In genomic region chr22:21948824-21949568, GRCh38 we compare ENCODE assay signal across 16 cellular contexts. TPM values are rescaled to one million over a fixed set of nuclear protein-coding genes. Genes with fewer than 3 reads are reported as not detected.
DNase-seq lines count a peak whose midpoint lies in the region; ATAC-seq and TF ChIP-seq lines count a peak whose summit lies in the region.
"Had no signal": no experiment of that assay in that cellular context is flagged by ENCODE, and none has a peak within 500 bp of the region (broad histone marks: within the 10 kb centered on the region; RNA-seq: fewer than 3 reads in every experiment).

No MANE protein-coding gene starts in this region.

- H2BK5ac ChIP-seq in neuronal stem cell (ENCODE audit: low read length) = no peak overlapping the region

- POLR2A ChIA-PET in Caco-2 (lab: Charles Lee) = no interaction called here

- ATAC-seq in heart right ventricle = peak in 4 of 8 donors; percentile 7 to 45 (median 18)
- ATAC-seq in Right ventricle myocardium superior (ENCODE audit: poor library complexity) = no peak
- ATAC-seq: activated T-helper 17 cell treated with anti-CD3 and anti-CD28 coated beads, Interleukin-2, amount 50 U/mL, for 72 hours; GM12878; Panc1 had no signal

- peaks cover 16 to 87% (median 70%) of the 10 kb centered on the region in 9 donors for H3K4me1 ChIP-seq in heart right ventricle
- peaks cover 10 to 12% of the 10 kb centered on the region in 2 donors for H3K4me1 ChIP-seq in neuronal stem cell (ENCODE audit: control insufficient read depth in 2 of 2, insufficient read depth in 1 of 2, low read depth in 1 of 2, low read length in 2 of 2)
- peaks cover 0 to 88% (median 42%) of the 10 kb centered on the region in 4 donors for H3K4me1 ChIP-seq in tibial nerve
- peaks cover 10% of the 10 kb centered on the region; the same call in 1 of the 2 replicates for H3K4me1 ChIP-seq in Caco-2
- H3K4me1 ChIP-seq: prostate gland had no signal

- H3K9me3 Mint-ChIP-seq in endothelial cell (ENCODE audit: unreplicated experiment) (no peaks in the 10 kb centered on the region), Caco-2 (ENCODE audit: unreplicated experiment) (no peaks in the 10 kb centered on the region)
- H3K9me3 Mint-ChIP-seq: activated CD4-positive, alpha-beta memory T cell treated with anti-CD3 and anti-CD28 coated beads, Interleukin-2, amount 10 ng/mL, durations not matched to agents 7 days and 5 days; activated T-helper 17 cell treated with anti-CD3 and anti-CD28 coated beads, Interleukin-2, amount 50 U/mL, for 72 hours had no signal

- no peak overlapping the region for H4K91ac ChIP-seq in neuronal stem cell (ENCODE audit: low read depth, low read length, poor library complexity)

- no peak for DNase-seq in heart right ventricle
- DNase-seq in Right ventricle myocardium superior = no peak
- peak; percentile 50 for DNase-seq in endothelial cell (ENCODE audit: low spot score)
- DNase-seq in neuronal stem cell (ENCODE audit: low spot score) = no peak
- no peak for DNase-seq in tibial nerve (ENCODE audit: low spot score in 2 of 2)
- DNase-seq in GM19240 (ENCODE audit: insufficient read length, low spot score) = no peak
- no peak for DNase-seq in NCI-H774 (lab: John Stamatoyannopoulos, UW)
- DNase-seq in Caco-2 = no peak
- DNase-seq: activated CD4-positive, alpha-beta memory T cell treated with anti-CD3 and anti-CD28 coated beads, Interleukin-2, amount 10 ng/mL, durations not matched to agents 7 days and 5 days; GM23248; NCI-H2081; stimulated activated CD4-positive, alpha-beta T cell treated with anti-CD3 and anti-CD28 coated beads, Interleukin-1b, Interleukin-23, amount 100 ng/mL, for 48 hours had no signal

- no peak for TF ChIP-seq CTCF in heart right ventricle (IDR thresholded peaks at IDR 0.05)
- no peak for TF ChIP-seq CTCF in endothelial cell (IDR thresholded peaks at IDR 0.05; ENCODE audit: unreplicated experiment)
- TF ChIP-seq CTCF in tibial nerve (IDR thresholded peaks at IDR 0.05) = no peak
- TF ChIP-seq CTCF in Caco-2 (IDR thresholded peaks at IDR 0.05; ENCODE audit: insufficient read depth in 1 of 2, low read depth in 1 of 2, low read length in 1 of 2, severe bottlenecking in 1 of 2, unreplicated experiment in 1 of 2) = no peak

- H3K9me3 ChIP-seq in heart right ventricle (no peaks in the 10 kb centered on the region), neuronal stem cell (replicated peaks in 1 of 2; ENCODE audit: control insufficient read depth in 2 of 2, insufficient read depth in 1 of 2, low read depth in 1 of 2, low read length in 2 of 2) (peaks cover 0 to 4% of the 10 kb centered on the region in 2 donors), tibial nerve (no peaks in the 10 kb centered on the region), Caco-2 (no peaks in the 10 kb centered on the region)
- H3K9me3 ChIP-seq: prostate gland had no signal

- peak overlapping the region in 9 of 10 donors; percentile 82 to 96 (median 93) for H3K27ac ChIP-seq in heart right ventricle
- no peak overlapping the region for H3K27ac ChIP-seq in neuronal stem cell (replicated peaks; ENCODE audit: low read length)
- H3K27ac ChIP-seq in tibial nerve = peak overlapping the region; percentile 56 to 96 (median 86)
- H3K27ac ChIP-seq: prostate gland had no signal

- H3K4me1 Mint-ChIP-seq in endothelial cell (ENCODE audit: unreplicated experiment) (peaks cover 72% of the 10 kb centered on the region), Caco-2 (ENCODE audit: low read depth, unreplicated experiment) (peaks cover 7% of the 10 kb centered on the region)

- TF ChIP-seq POLR2A in tibial nerve (IDR thresholded peaks at IDR 0.05) = no peak

- no TSS peak for BruUV-seq in Caco-2 (replicated peaks; lab: Mats Ljungman, UMichigan)

- no peak overlapping the region for H3K18ac ChIP-seq in neuronal stem cell (ENCODE audit: low read length)

- peak overlapping the region in 6 of 10 donors; percentile 13 to 65 (median 23) for H3K4me3 ChIP-seq in heart right ventricle
- H3K4me3 ChIP-seq in neuronal stem cell (ENCODE audit: low read length in 2 of 2) = no peak overlapping the region
- no peak overlapping the region for H3K4me3 ChIP-seq in tibial nerve
- H3K4me3 ChIP-seq in Caco-2 (ENCODE audit: low read depth, low read length) = no peak overlapping the region
- H3K4me3 ChIP-seq: GM12878, GM23248, prostate gland had no signal

- peak overlapping the region; percentile 63 for H3K4me3 Mint-ChIP-seq in endothelial cell (ENCODE audit: unreplicated experiment)
- no peak overlapping the region for H3K4me3 Mint-ChIP-seq in Caco-2 (ENCODE audit: unreplicated experiment)
- H3K4me3 Mint-ChIP-seq: activated CD4-positive, alpha-beta memory T cell treated with anti-CD3 and anti-CD28 coated beads, Interleukin-2, amount 10 ng/mL, durations not matched to agents 7 days and 5 days; activated T-helper 17 cell treated with anti-CD3 and anti-CD28 coated beads, Interleukin-2, amount 50 U/mL, for 72 hours had no signal

- no peak overlapping the region for H2AFZ ChIP-seq in neuronal stem cell (ENCODE audit: low read length)
- H2AFZ ChIP-seq: GM23248 had no signal

- peaks cover 0 to 25% (median 16%) of the 10 kb centered on the region in 9 donors for H3K36me3 ChIP-seq in heart right ventricle
- H3K36me3 ChIP-seq in neuronal stem cell (replicated peaks in 1 of 2; ENCODE audit: control insufficient read depth in 2 of 2, insufficient read depth in 2 of 2, low read length in 2 of 2) = peaks cover 14 to 22% of the 10 kb centered on the region in 2 donors
- peaks cover 0 to 24% (median 0%) of the 10 kb centered on the region in 3 donors for H3K36me3 ChIP-seq in tibial nerve
- no peaks in the 10 kb centered on the region for H3K36me3 ChIP-seq in Caco-2 (ENCODE audit: control insufficient read depth, insufficient read depth, low read length)

- no peak overlapping the region for H2AK5ac ChIP-seq in neuronal stem cell (ENCODE audit: low read depth, low read length)

- no peak overlapping the region for H2BK12ac ChIP-seq in neuronal stem cell (ENCODE audit: low read length)

- TF ChIP-seq EP300 in tibial nerve (IDR thresholded peaks at IDR 0.05) = no peak

- H3K23ac ChIP-seq in neuronal stem cell (ENCODE audit: low read depth, low read length, poor library complexity) = peak overlapping the region; percentile 25

- no peaks in the 10 kb centered on the region for H3K79me1 ChIP-seq in neuronal stem cell (ENCODE audit: low read depth, low read length)

- no peak overlapping the region for H3K4me2 ChIP-seq in neuronal stem cell (ENCODE audit: insufficient read depth, low read length, poor library complexity, severe bottlenecking)

- no peak overlapping the region for H3K9ac ChIP-seq in neuronal stem cell (ENCODE audit: low read depth, low read length, poor library complexity)
- H3K9ac ChIP-seq: GM23248 had no signal

- CTCF ChIA-PET in Caco-2 (lab: Charles Lee) = interaction anchor here (0.6 to 3.9 kb wide), 2 partner anchors 11 to 904 kb away, joined by 3 to 19 read pairs; no protein-coding TSS in a partner anchor

- no peak overlapping the region for H3K4ac ChIP-seq in neuronal stem cell (ENCODE audit: low read length)

- intact Hi-C loops in heart right ventricle (cut with DNase I) = no loop called here
- intact Hi-C loops in Right ventricle myocardium superior (cut with DNase I) = no loop called here
- intact Hi-C loops in Caco-2 (cut with micrococcal nuclease; ENCODE audit: unreplicated experiment) = no loop called here

- WGBS in heart right ventricle, 2 donors = 66 to 67% methylated on average over 7 of the region's 7 CpGs
- WGBS in neuronal stem cell (ENCODE audit: extremely low coverage in 2 of 2, insufficient read length in 2 of 2, insufficient replicate concordance in 1 of 2), 2 donors = no CpG with 5 or more reads among the region's 7 CpGs
- WGBS in tibial nerve, 2 donors = 68 to 70% methylated on average over 7 of the region's 7 CpGs

- H3K14ac ChIP-seq in neuronal stem cell (ENCODE audit: low read length) = no peak overlapping the region

- no peak overlapping the region for H4K8ac ChIP-seq in neuronal stem cell (ENCODE audit: low read depth, low read length)

- H2BK15ac ChIP-seq in neuronal stem cell (ENCODE audit: low read length) = no peak overlapping the region

- H2BK120ac ChIP-seq in neuronal stem cell (ENCODE audit: low read depth, low read length) = no peak overlapping the region

- H3K27me3 Mint-ChIP-seq in endothelial cell (ENCODE audit: unreplicated experiment) (peaks cover 14% of the 10 kb centered on the region), Caco-2 (ENCODE audit: insufficient read depth, unreplicated experiment) (no peaks in the 10 kb centered on the region)
- H3K27me3 Mint-ChIP-seq: activated CD4-positive, alpha-beta memory T cell treated with anti-CD3 and anti-CD28 coated beads, Interleukin-2, amount 10 ng/mL, durations not matched to agents 7 days and 5 days; activated T-helper 17 cell treated with anti-CD3 and anti-CD28 coated beads, Interleukin-2, amount 50 U/mL, for 72 hours had no signal

- no peaks in the 10 kb centered on the region for H3K27me3 ChIP-seq in heart right ventricle
- H3K27me3 ChIP-seq in neuronal stem cell (ENCODE audit: control insufficient read depth in 3 of 3, insufficient read depth in 3 of 3, low read depth in 1 of 3, low read length in 3 of 3) = peaks cover 0 to 4% (median 0%) of the 10 kb centered on the region in 3 experiments
- H3K27me3 ChIP-seq in tibial nerve = no peaks in the 10 kb centered on the region
- H3K27me3 ChIP-seq in Caco-2 (replicated peaks; ENCODE audit: control insufficient read depth, insufficient read depth, low read length) = no peaks in the 10 kb centered on the region

- H3K36me3 Mint-ChIP-seq in endothelial cell (ENCODE audit: low read depth, unreplicated experiment) = peaks cover 36% of the 10 kb centered on the region
- H3K36me3 Mint-ChIP-seq in Caco-2 (ENCODE audit: insufficient read depth, unreplicated experiment) = peaks cover 6% of the 10 kb centered on the region

- H3K27ac Mint-ChIP-seq in endothelial cell (ENCODE audit: unreplicated experiment) (peak overlapping the region; percentile 99), Caco-2 (ENCODE audit: unreplicated experiment) (no peak overlapping the region)
- H3K27ac Mint-ChIP-seq: activated CD4-positive, alpha-beta memory T cell treated with anti-CD3 and anti-CD28 coated beads, Interleukin-2, amount 10 ng/mL, durations not matched to agents 7 days and 5 days had no signal

RNA-seq across cellular contexts. Expression of gene PPM1F, which starts 3.7 kb away (rescaled TPM):
- total RNA-seq in heart right ventricle (10 to 100 TPM; 14.3 to 31.4 (median 19.0) TPM), Right ventricle myocardium superior (19.3 TPM), endothelial cell (ENCODE audit: unreplicated experiment) (244 TPM), tibial nerve (10 to 100 TPM; 59.4 to 78.3 (median 67.2) TPM), Caco-2 (2022) (18.9 and 25.8 TPM in 2 replicates)
- polyA plus RNA-seq in heart right ventricle = 10 to 100 TPM; 11.8 to 12.3 TPM
- 17.8 TPM for polyA plus RNA-seq in neuronal stem cell (2013, experiment 1 of 2)
- 16.6 TPM for polyA plus RNA-seq in neuronal stem cell (2013, experiment 2 of 2)

RNA-seq across cellular contexts. Expression of gene TOP3B, which starts 33.6 kb away (rescaled TPM):
- total RNA-seq in heart right ventricle = 10 to 100 TPM in 7 of 10 donors, 1 to 10 TPM in 3; 8.4 to 18.4 (median 10.8) TPM
- 10 to 100 TPM in 1 of 2 donors, 1 to 10 TPM in 1; 7.8 to 20.0 TPM for polyA plus RNA-seq in heart right ventricle
- 9.0 TPM for total RNA-seq in Right ventricle myocardium superior
- 55.6 TPM for total RNA-seq in endothelial cell (ENCODE audit: unreplicated experiment)
- polyA plus RNA-seq in neuronal stem cell (2013, experiment 1 of 2) = 25.4 TPM
- polyA plus RNA-seq in neuronal stem cell (2013, experiment 2 of 2) = 27.0 TPM
- 10 to 100 TPM; 24.3 to 68.1 (median 48.4) TPM for total RNA-seq in tibial nerve
- total RNA-seq in Caco-2 (2022) = 63.0 and 63.7 TPM in 2 replicates

Comparison
In these comparisons a context has a peak if more than half of its experiments do, and no peak if none do; other contexts are left out.
1. H3K4me3 ChIP-seq: peak in heart right ventricle (6 of 10); none in neuronal stem cell (0 of 2), tibial nerve (0 of 4) and Caco-2 (single experiment).